10 cellular contexts compared by ENCODE assay signal in genomic region chr15:99438691-99439523, GRCh38.
DNase-seq lines count a peak whose midpoint lies in the region; ATAC-seq and FAIRE-seq lines count a peak whose summit lies in the region.
"Had no signal": no experiment of that assay in that cellular context is flagged by ENCODE, and none has a peak within 500 bp of the region (broad histone marks: within the 10 kb centered on the region; RNA-seq: fewer than 3 reads in every experiment).

No MANE protein-coding gene starts in this region.

- no peak for ATAC-seq in HG02588 (IDR thresholded peaks at IDR 0.05; ENCODE audit: unreplicated experiment)
- no peak for ATAC-seq in GM18858 (IDR thresholded peaks at IDR 0.05; ENCODE audit: unreplicated experiment)
- ATAC-seq in GM18907 (IDR thresholded peaks at IDR 0.05; ENCODE audit: unreplicated experiment): no peak
- ATAC-seq: pancreas had no signal

- no peak for FAIRE-seq in small intestine (lab: Jason Lieb, UNC)
- FAIRE-seq: pancreas had no signal

- DNase-seq in NCI-H2227 (lab: John Stamatoyannopoulos, UW; ENCODE audit: unreplicated experiment) (peak; percentile 6), kidney glomerular epithelial cell (lab: John Stamatoyannopoulos, UW) (peak; percentile 34), small intestine (no peak)
- DNase-seq in activated naive CD4-positive, alpha-beta T cell treated with anti-CD3 and anti-CD28 coated beads, Interleukin-2, amount 50 U/mL, for 16 hours: peak; percentile 44
- DNase-seq in stimulated activated CD8-positive, alpha-beta memory T cell treated with anti-CD3 and anti-CD28 coated beads, Interleukin-4, amount 100 ng/mL, for 48 hours: peak; percentile 35
- DNase-seq: activated CD4-positive, CD25-positive, alpha-beta regulatory T cell treated with anti-CD3 and anti-CD28 coated beads, Interleukin-2, amount 50 U/mL, for 72 hours had no signal

- H3K27ac ChIP-seq in small intestine (ENCODE audit: low read depth in 1 of 2, low read length in 1 of 2): peak overlapping the region in 1 of 2 donors; percentile 40
- H3K27ac ChIP-seq: pancreas had no signal

- no peaks in the 10 kb centered on the region for H3K27me3 ChIP-seq in small intestine (ENCODE audit: control insufficient read depth in 2 of 2, insufficient read depth in 2 of 2, low read length in 2 of 2)
- H3K27me3 ChIP-seq: pancreas had no signal

- no peaks in the 10 kb centered on the region for H3K9me3 ChIP-seq in small intestine (ENCODE audit: control insufficient read depth, low read depth)
- H3K9me3 ChIP-seq: pancreas had no signal

- H3K36me3 ChIP-seq in small intestine (ENCODE audit: control insufficient read depth in 2 of 2, insufficient read depth in 2 of 2, low read length in 2 of 2): no peaks in the 10 kb centered on the region
- H3K36me3 ChIP-seq: pancreas had no signal

- H3K4me1 ChIP-seq in small intestine (ENCODE audit: control insufficient read depth in 2 of 2, insufficient read depth in 1 of 2, low read depth in 1 of 2, low read length in 1 of 2): no peaks in the 10 kb centered on the region

- no peak overlapping the region for H3K4me3 ChIP-seq in small intestine (ENCODE audit: low read depth in 1 of 2, low read length in 2 of 2)
- H3K4me3 ChIP-seq: pancreas had no signal

- WGBS in small intestine, 3 donors: 65 to 74% (median 69%) methylated on average over 24 of the region's 24 CpGs
